9 cellular contexts compared by ENCODE assay signal in genomic region chr4:26356067-26356466, GRCh38. TPM values are rescaled to one million over a fixed set of nuclear protein-coding genes. Genes with fewer than 3 reads are reported as not detected.
DNase-seq lines count a peak whose midpoint lies in the region; ATAC-seq and TF ChIP-seq lines count a peak whose summit lies in the region.
"Had no signal": no experiment of that assay in that cellular context is flagged by ENCODE, and none has a peak within 500 bp of the region (broad histone marks: within the 10 kb centered on the region; RNA-seq: fewer than 3 reads in every experiment).

No MANE protein-coding gene starts in this region.

- H3K36me3 ChIP-seq in colonic mucosa = no peaks in the 10 kb centered on the region

- no peaks in the 10 kb centered on the region for H3K4me1 ChIP-seq in colonic mucosa

- no peaks in the 10 kb centered on the region for H3K9me3 Mint-ChIP-seq in activated naive CD8-positive, alpha-beta T cell treated with anti-CD3 and anti-CD28 coated beads, Interleukin-2, amount 10 ng/mL, durations not matched to agents 7 days and 5 days
- no peaks in the 10 kb centered on the region for H3K9me3 Mint-ChIP-seq in activated naive CD8-positive, alpha-beta T cell treated with anti-CD3 and anti-CD28 coated beads for 36 hours
- no peaks in the 10 kb centered on the region for H3K9me3 Mint-ChIP-seq in stimulated activated naive B cell treated with anti-CD40 and anti-IgM and Interleukin-4, amounts not matched to agents 10 μg/mL and 1 μg/mL and 100 μg/mL, for 72 hours
- H3K9me3 Mint-ChIP-seq: naive thymus-derived CD8-positive, alpha-beta T cell had no signal

- H3K4me3 Mint-ChIP-seq in activated naive CD8-positive, alpha-beta T cell treated with anti-CD3 and anti-CD28 coated beads, Interleukin-2, amount 10 ng/mL, durations not matched to agents 7 days and 5 days = no peak overlapping the region
- H3K4me3 Mint-ChIP-seq in activated naive CD8-positive, alpha-beta T cell treated with anti-CD3 and anti-CD28 coated beads for 36 hours = no peak overlapping the region
- no peak overlapping the region for H3K4me3 Mint-ChIP-seq in stimulated activated naive B cell treated with anti-CD40 and anti-IgM and Interleukin-4, amounts not matched to agents 10 μg/mL and 1 μg/mL and 100 μg/mL, for 72 hours
- H3K4me3 Mint-ChIP-seq: naive thymus-derived CD8-positive, alpha-beta T cell had no signal

- no peak for DNase-seq in activated naive CD8-positive, alpha-beta T cell treated with anti-CD3 and anti-CD28 coated beads, Interleukin-2, amount 10 ng/mL, durations not matched to agents 7 days and 5 days
- no peak for DNase-seq in activated naive CD8-positive, alpha-beta T cell treated with anti-CD3 and anti-CD28 coated beads for 36 hours
- DNase-seq in epithelial cell of esophagus (ENCODE audit: low read depth) (peak; percentile 26), colonic mucosa (no peak)
- DNase-seq in stimulated activated naive B cell treated with anti-CD40 and anti-IgM and Interleukin-4, amounts not matched to agents 10 μg/mL and 1 μg/mL and 100 μg/mL, for 72 hours = no peak
- no peak for DNase-seq in activated CD4-positive, alpha-beta T cell treated with anti-CD3 and anti-CD28 coated beads for 1 hour

- H3K27ac ChIP-seq in colonic mucosa = no peak overlapping the region

- no peaks in the 10 kb centered on the region for H3K27me3 ChIP-seq in colonic mucosa

- intact Hi-C loops in colonic mucosa (cut with DNase I) = no loop called here

- no peak overlapping the region for H3K9ac ChIP-seq in colonic mucosa (ENCODE audit: low read depth in 2 of 2, low read length in 2 of 2)

- H3K4me3 ChIP-seq in epithelial cell of esophagus (ENCODE audit: low read length) (no peak overlapping the region), colonic mucosa (no peak overlapping the region)

- no peaks in the 10 kb centered on the region for H3K27me3 Mint-ChIP-seq in activated naive CD8-positive, alpha-beta T cell treated with anti-CD3 and anti-CD28 coated beads, Interleukin-2, amount 10 ng/mL, durations not matched to agents 7 days and 5 days
- H3K27me3 Mint-ChIP-seq in activated naive CD8-positive, alpha-beta T cell treated with anti-CD3 and anti-CD28 coated beads for 36 hours = no peaks in the 10 kb centered on the region
- no peaks in the 10 kb centered on the region for H3K27me3 Mint-ChIP-seq in stimulated activated naive B cell treated with anti-CD40 and anti-IgM and Interleukin-4, amounts not matched to agents 10 μg/mL and 1 μg/mL and 100 μg/mL, for 72 hours
- H3K27me3 Mint-ChIP-seq: naive thymus-derived CD8-positive, alpha-beta T cell had no signal

- H3K9me3 ChIP-seq in colonic mucosa = no peaks in the 10 kb centered on the region

- POLR2A ChIA-PET in activated naive CD8-positive, alpha-beta T cell treated with anti-CD3 and anti-CD28 coated beads, Interleukin-2, amount 10 ng/mL, durations not matched to agents 7 days and 5 days (lab: Charles Lee) = no interaction called here

- H3K36me3 Mint-ChIP-seq in activated naive CD8-positive, alpha-beta T cell treated with anti-CD3 and anti-CD28 coated beads, Interleukin-2, amount 10 ng/mL, durations not matched to agents 7 days and 5 days = peaks cover 7% of the 10 kb centered on the region
- H3K36me3 Mint-ChIP-seq in activated naive CD8-positive, alpha-beta T cell treated with anti-CD3 and anti-CD28 coated beads for 36 hours = peaks cover 11% of the 10 kb centered on the region
- no peaks in the 10 kb centered on the region for H3K36me3 Mint-ChIP-seq in stimulated activated naive B cell treated with anti-CD40 and anti-IgM and Interleukin-4, amounts not matched to agents 10 μg/mL and 1 μg/mL and 100 μg/mL, for 72 hours
- H3K36me3 Mint-ChIP-seq: naive thymus-derived CD8-positive, alpha-beta T cell had no signal

- TF ChIP-seq CTCF in epithelial cell of esophagus (IDR thresholded peaks at IDR 0.05; ENCODE audit: insufficient read depth, low read depth, low read length, missing control alignments) (no peak), colonic mucosa (IDR thresholded peaks at IDR 0.05) (no peak)

- peak; percentile 53 for ATAC-seq in activated naive CD8-positive, alpha-beta T cell treated with anti-CD3 and anti-CD28 coated beads, Interleukin-2, amount 10 ng/mL, durations not matched to agents 7 days and 5 days (ENCODE audit: low read depth)
- peak; percentile 40 for ATAC-seq in HG03442 (IDR thresholded peaks at IDR 0.05; ENCODE audit: unreplicated experiment)
- ATAC-seq in stimulated activated naive B cell treated with anti-CD40 and anti-IgM and Interleukin-4, amounts not matched to agents 10 μg/mL and 1 μg/mL and 100 μg/mL, for 72 hours (replicated peaks) = peak; percentile 29 to 36
- no peak for ATAC-seq in HG02840 (IDR thresholded peaks at IDR 0.05; ENCODE audit: low FRiP score, unreplicated experiment)

- H3K4me1 Mint-ChIP-seq in activated naive CD8-positive, alpha-beta T cell treated with anti-CD3 and anti-CD28 coated beads, Interleukin-2, amount 10 ng/mL, durations not matched to agents 7 days and 5 days = peaks cover 11% of the 10 kb centered on the region
- H3K4me1 Mint-ChIP-seq in activated naive CD8-positive, alpha-beta T cell treated with anti-CD3 and anti-CD28 coated beads for 36 hours = peaks cover 28% of the 10 kb centered on the region
- H3K4me1 Mint-ChIP-seq in stimulated activated naive B cell treated with anti-CD40 and anti-IgM and Interleukin-4, amounts not matched to agents 10 μg/mL and 1 μg/mL and 100 μg/mL, for 72 hours = peaks cover 11 to 28% of the 10 kb centered on the region in 2 donors

- H3K27ac Mint-ChIP-seq in activated naive CD8-positive, alpha-beta T cell treated with anti-CD3 and anti-CD28 coated beads, Interleukin-2, amount 10 ng/mL, durations not matched to agents 7 days and 5 days = no peak overlapping the region
- H3K27ac Mint-ChIP-seq in activated naive CD8-positive, alpha-beta T cell treated with anti-CD3 and anti-CD28 coated beads for 36 hours = no peak overlapping the region
- no peak overlapping the region for H3K27ac Mint-ChIP-seq in stimulated activated naive B cell treated with anti-CD40 and anti-IgM and Interleukin-4, amounts not matched to agents 10 μg/mL and 1 μg/mL and 100 μg/mL, for 72 hours
- H3K27ac Mint-ChIP-seq: naive thymus-derived CD8-positive, alpha-beta T cell had no signal

RNA-seq across cellular contexts. Expression of gene RBPJ, which starts 35.3 kb away (rescaled TPM):
- total RNA-seq in activated naive CD8-positive, alpha-beta T cell treated with anti-CD3 and anti-CD28 coated beads, Interleukin-2, amount 10 ng/mL, durations not matched to agents 7 days and 5 days = 10 to 100 TPM; 60.7 to 75.3 TPM
- 10 to 100 TPM; 88.7 to 93.5 TPM for total RNA-seq in activated naive CD8-positive, alpha-beta T cell treated with anti-CD3 and anti-CD28 coated beads for 36 hours
- 10 to 100 TPM; 41.7 to 98.2 TPM for total RNA-seq in colonic mucosa
